In genomic region chr16:35691057-35691456, GRCh38 we compare ENCODE assay signal across 24 cellular contexts.
DNase-seq lines count a peak whose midpoint lies in the region; ATAC-seq and TF ChIP-seq lines count a peak whose summit lies in the region.
"Had no signal": no experiment of that assay in that cellular context is flagged by ENCODE, and none has a peak within 500 bp of the region (broad histone marks: within the 10 kb centered on the region; RNA-seq: fewer than 3 reads in every experiment).

No MANE protein-coding gene starts in this region.

- no peaks in the 10 kb centered on the region for H3K36me3 Mint-ChIP-seq in activated CD8-positive, alpha-beta memory T cell treated with anti-CD3 and anti-CD28 coated beads, Interleukin-2, amount 10 ng/mL, durations not matched to agents 7 days and 5 days
- H3K36me3 Mint-ChIP-seq in osteocyte (ENCODE audit: unreplicated experiment): no peaks in the 10 kb centered on the region
- H3K36me3 Mint-ChIP-seq in immature natural killer cell: peaks cover 0 to 7% (median 0%) of the 10 kb centered on the region in 3 donors
- H3K36me3 Mint-ChIP-seq: CD8-positive, alpha-beta T cell had no signal

- CTCF ChIA-PET in activated CD8-positive, alpha-beta memory T cell treated with anti-CD3 and anti-CD28 coated beads, Interleukin-2, amount 10 ng/mL, durations not matched to agents 7 days and 5 days (lab: Charles Lee): no interaction called here

- H3K9me3 Mint-ChIP-seq in activated CD8-positive, alpha-beta memory T cell treated with anti-CD3 and anti-CD28 coated beads, Interleukin-2, amount 10 ng/mL, durations not matched to agents 7 days and 5 days (ENCODE audit: low read depth): peaks cover 22% of the 10 kb centered on the region
- peaks cover 88% of the 10 kb centered on the region for H3K9me3 Mint-ChIP-seq in osteocyte (ENCODE audit: unreplicated experiment)
- peaks cover 40 to 100% (median 84%) of the 10 kb centered on the region in 6 donors for H3K9me3 Mint-ChIP-seq in immature natural killer cell

- peaks cover 4% of the 10 kb centered on the region for H3K9me3 ChIP-seq in RWPE2 (ENCODE audit: severe bottlenecking)
- H3K9me3 ChIP-seq: A549 had no signal

- no peaks in the 10 kb centered on the region for H3K27me3 Mint-ChIP-seq in activated CD8-positive, alpha-beta memory T cell treated with anti-CD3 and anti-CD28 coated beads, Interleukin-2, amount 10 ng/mL, durations not matched to agents 7 days and 5 days
- H3K27me3 Mint-ChIP-seq in osteocyte (ENCODE audit: unreplicated experiment): no peaks in the 10 kb centered on the region
- no peaks in the 10 kb centered on the region for H3K27me3 Mint-ChIP-seq in immature natural killer cell (ENCODE audit: low read depth in 3 of 3)
- H3K27me3 Mint-ChIP-seq: B cell; CD4-positive, alpha-beta T cell had no signal

- H3K4me3 ChIP-seq in RWPE2 (ENCODE audit: severe bottlenecking): no peak overlapping the region
- H3K4me3 ChIP-seq: A549; BLaER1 treated with 17β-estradiol and CSF1 and Interleukin-3, amounts not matched to agents 10 nM and 100 nM; GM12878 had no signal

- no peak overlapping the region for H3K27ac Mint-ChIP-seq in activated CD8-positive, alpha-beta memory T cell treated with anti-CD3 and anti-CD28 coated beads, Interleukin-2, amount 10 ng/mL, durations not matched to agents 7 days and 5 days
- H3K27ac Mint-ChIP-seq in osteocyte (ENCODE audit: unreplicated experiment): no peak overlapping the region
- H3K27ac Mint-ChIP-seq in immature natural killer cell: no peak overlapping the region
- H3K27ac Mint-ChIP-seq: B cell; CD4-positive, alpha-beta T cell; CD8-positive, alpha-beta T cell had no signal

- peak; percentile 25 for DNase-seq in activated CD8-positive, alpha-beta memory T cell treated with anti-CD3 and anti-CD28 coated beads, Interleukin-2, amount 50 U/mL, for 48 hours
- no peak for DNase-seq in activated CD8-positive, alpha-beta memory T cell treated with anti-CD3 and anti-CD28 coated beads, Interleukin-2, amount 10 ng/mL, durations not matched to agents 7 days and 5 days
- DNase-seq in RWPE2 (ENCODE audit: low spot score): peak; percentile 23
- DNase-seq in left lobe of liver (ENCODE audit: low spot score): peak; percentile 19
- DNase-seq in osteocyte (ENCODE audit: extremely low spot score, unreplicated experiment): peak; percentile 27
- DNase-seq in immature natural killer cell: no peak
- DNase-seq in COLO668 (lab: John Stamatoyannopoulos, UW; ENCODE audit: unreplicated experiment): no peak
- DNase-seq: AML-193; CD4-positive, alpha-beta T cell; CD8-positive, alpha-beta T cell; COR-L47; DMS 273 treated with DMSO at 0.1 percent for 48 hours; DMS153; DMS53; DMS79; DND-41; EL; GDM1 had no signal

- ATAC-seq in activated CD8-positive, alpha-beta memory T cell treated with anti-CD3 and anti-CD28 coated beads, Interleukin-2, amount 10 ng/mL, durations not matched to agents 7 days and 5 days: no peak
- ATAC-seq in RWPE2 (ENCODE audit: low read depth): no peak
- no peak for ATAC-seq in left lobe of liver
- ATAC-seq: A549; CD8-positive, alpha-beta T cell; GM12878 had no signal

- H3K4me1 Mint-ChIP-seq in activated CD8-positive, alpha-beta memory T cell treated with anti-CD3 and anti-CD28 coated beads, Interleukin-2, amount 10 ng/mL, durations not matched to agents 7 days and 5 days: no peaks in the 10 kb centered on the region
- H3K4me1 Mint-ChIP-seq in osteocyte (ENCODE audit: unreplicated experiment) (no peaks in the 10 kb centered on the region), immature natural killer cell (no peaks in the 10 kb centered on the region)
- H3K4me1 Mint-ChIP-seq: B cell had no signal

- no peaks in the 10 kb centered on the region for H3K4me1 ChIP-seq in RWPE2 (ENCODE audit: insufficient read depth, poor library complexity, severe bottlenecking)
- H3K4me1 ChIP-seq: A549 had no signal

- H3K36me3 ChIP-seq in RWPE2 (ENCODE audit: low read depth): no peaks in the 10 kb centered on the region
- H3K36me3 ChIP-seq: BLaER1 treated with 17β-estradiol and CSF1 and Interleukin-3, amounts not matched to agents 10 nM and 100 nM had no signal

- H3K27ac ChIP-seq in RWPE2 (ENCODE audit: poor library complexity, severe bottlenecking): no peak overlapping the region
- H3K27ac ChIP-seq: 22Rv1; A549; BLaER1 treated with 17β-estradiol and CSF1 and Interleukin-3, amounts not matched to agents 10 nM and 100 nM; C4-2B had no signal

- TF ChIP-seq CTCF in RWPE2 (IDR thresholded peaks at IDR 0.05; ENCODE audit: poor library complexity, severe bottlenecking) (no peak), osteocyte (IDR thresholded peaks at IDR 0.05) (no peak)

- no peak overlapping the region for H3K4me3 Mint-ChIP-seq in activated CD8-positive, alpha-beta memory T cell treated with anti-CD3 and anti-CD28 coated beads, Interleukin-2, amount 10 ng/mL, durations not matched to agents 7 days and 5 days
- H3K4me3 Mint-ChIP-seq in osteocyte (ENCODE audit: unreplicated experiment) (no peak overlapping the region), immature natural killer cell (no peak overlapping the region)
- H3K4me3 Mint-ChIP-seq: B cell; CD4-positive, alpha-beta T cell; CD8-positive, alpha-beta T cell had no signal

- H3K27me3 ChIP-seq in RWPE2 (ENCODE audit: insufficient read depth, poor library complexity, severe bottlenecking): no peaks in the 10 kb centered on the region
- H3K27me3 ChIP-seq: BLaER1 treated with 17β-estradiol and CSF1 and Interleukin-3, amounts not matched to agents 10 nM and 100 nM had no signal

Comparison
In these comparisons a context has a peak if more than half of its experiments do, and no peak if none do; other contexts are left out.
1. DNase-seq: peak in activated CD8-positive, alpha-beta memory T cell treated with anti-CD3 and anti-CD28 coated beads, Interleukin-2, amount 50 U/mL, for 48 hours (single experiment), RWPE2 (single experiment), left lobe of liver (single experiment) and osteocyte (single experiment); none in activated CD8-positive, alpha-beta memory T cell treated with anti-CD3 and anti-CD28 coated beads, Interleukin-2, amount 10 ng/mL, durations not matched to agents 7 days and 5 days (single experiment), immature natural killer cell (0 of 3) and COLO668 (single experiment).